Comparison of ENCODE assay signal across 16 cellular contexts in genomic region chr7:64885520-64886240, GRCh38. TPM values are rescaled to one million over a fixed set of nuclear protein-coding genes. Genes with fewer than 3 reads are reported as not detected.
DNase-seq lines count a peak whose midpoint lies in the region; ATAC-seq and TF ChIP-seq lines count a peak whose summit lies in the region.
"Had no signal": no experiment of that assay in that cellular context is flagged by ENCODE, and none has a peak within 500 bp of the region (broad histone marks: within the 10 kb centered on the region; RNA-seq: fewer than 3 reads in every experiment).

No MANE protein-coding gene starts in this region.

- H3K4me3 ChIP-seq in H7 (ENCODE audit: insufficient read depth, low read depth, low read length) (no peak overlapping the region), coronary artery (no peak overlapping the region)
- H3K4me3 ChIP-seq: BLaER1 treated with 17β-estradiol and CSF1 and Interleukin-3, amounts not matched to agents 10 nM and 100 nM had no signal

- H3K27ac Mint-ChIP-seq in osteocyte (ENCODE audit: unreplicated experiment), result no peak overlapping the region

- TF ChIP-seq CTCF in coronary artery (IDR thresholded peaks at IDR 0.05) (no peak), osteocyte (IDR thresholded peaks at IDR 0.05) (no peak)

- DNase-seq in activated CD8-positive, alpha-beta memory T cell treated with anti-CD3 and anti-CD28 coated beads for 24 hours, result peak; percentile 28
- DNase-seq in activated CD8-positive, alpha-beta memory T cell treated with anti-CD3 and anti-CD28 coated beads, Interleukin-2, amount 50 U/mL, for 4 hours, result no peak
- DNase-seq in H7 (peak; percentile 16), coronary artery (ENCODE audit: low spot score) (peak; percentile 57), osteocyte (ENCODE audit: extremely low spot score, unreplicated experiment) (peak; percentile 60), NCI-H774 (lab: John Stamatoyannopoulos, UW) (no peak), G401 (ENCODE audit: low spot score) (no peak)
- DNase-seq: DMS 273 treated with DMSO at 0.1 percent for 48 hours, GF-D8, NCI-H1105, NCI-H187, NCI-H345, NCI-H526, SHP77 had no signal

- peaks cover 5% of the 10 kb centered on the region for H3K9me3 Mint-ChIP-seq in osteocyte (ENCODE audit: unreplicated experiment)

- H3K4me3 Mint-ChIP-seq in osteocyte (ENCODE audit: unreplicated experiment), result no peak overlapping the region

- peaks cover 26% of the 10 kb centered on the region for H3K27me3 Mint-ChIP-seq in osteocyte (ENCODE audit: unreplicated experiment)

- peaks cover 30% of the 10 kb centered on the region for H3K27me3 ChIP-seq in H7 (ENCODE audit: control insufficient read depth, insufficient read depth, low read length)

- peaks cover 10% of the 10 kb centered on the region for H3K4me1 Mint-ChIP-seq in osteocyte (ENCODE audit: unreplicated experiment)

- no peak for ATAC-seq in GM21526 (IDR thresholded peaks at IDR 0.05; ENCODE audit: low FRiP score, unreplicated experiment)

- H3K36me3 ChIP-seq in H7 (replicated peaks; ENCODE audit: control insufficient read depth, insufficient read depth, low read length), result no peaks in the 10 kb centered on the region
- H3K36me3 ChIP-seq: BLaER1 treated with 17β-estradiol and CSF1 and Interleukin-3, amounts not matched to agents 10 nM and 100 nM had no signal

- no peaks in the 10 kb centered on the region for H3K36me3 Mint-ChIP-seq in osteocyte (ENCODE audit: unreplicated experiment)

- no peak overlapping the region for H3K27ac ChIP-seq in coronary artery
- H3K27ac ChIP-seq: BLaER1 treated with 17β-estradiol and CSF1 and Interleukin-3, amounts not matched to agents 10 nM and 100 nM had no signal

- in situ Hi-C loops in G401 (cut with HindIII; ENCODE audit: low sequenced_read_pairs), result no loop called here

RNA-seq across cellular contexts. Expression of gene ZNF273, which starts 17.4 kb away (rescaled TPM):
- total RNA-seq in H7 (2014; rRNA removed; shearing (Covaris generic)), result 0.97 and 3.9 TPM in 2 replicates
- 1.8 and 2.8 TPM in 2 replicates for total RNA-seq in osteocyte
- 6.3 and 8.8 TPM in 2 replicates for total RNA-seq in G401 (2014; rRNA removed; shearing (Covaris generic))

Comparison
In these comparisons a context has a peak if more than half of its experiments do, and no peak if none do; other contexts are left out.
1. DNase-seq: peak in activated CD8-positive, alpha-beta memory T cell treated with anti-CD3 and anti-CD28 coated beads for 24 hours (single experiment), H7 (single experiment), coronary artery (single experiment) and osteocyte (single experiment); none in activated CD8-positive, alpha-beta memory T cell treated with anti-CD3 and anti-CD28 coated beads, Interleukin-2, amount 50 U/mL, for 4 hours (single experiment), NCI-H774 (single experiment) and G401 (single experiment).